11 cellular contexts compared by ENCODE assay signal in the genomic region with DNA sequence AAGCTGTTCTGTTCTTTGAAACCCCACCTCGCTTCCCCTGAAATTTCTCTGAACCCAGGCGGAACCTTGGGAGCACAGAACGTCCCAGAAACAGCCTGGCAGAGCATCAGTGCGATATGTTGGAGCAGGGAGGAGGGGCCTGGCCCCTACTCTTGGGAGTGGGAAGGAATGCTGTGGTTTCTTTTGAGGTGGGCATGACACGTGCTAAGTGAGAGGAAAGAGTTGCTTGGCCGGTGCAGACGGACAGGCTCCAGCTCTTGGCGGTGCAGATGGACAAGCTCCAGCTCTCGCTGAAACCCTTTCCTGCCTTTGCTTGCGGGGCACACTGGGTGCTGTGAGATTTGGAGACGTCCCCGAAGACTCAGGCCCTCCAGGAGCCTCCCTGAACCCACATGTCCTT. TPM values are rescaled to one million over a fixed set of nuclear protein-coding genes. Genes with fewer than 3 reads are reported as not detected.
A peak's percentile ranks its signal among the peaks of the same experiment; 100 is the strongest.
DNase-seq lines count a peak whose midpoint lies in the region; ATAC-seq and TF ChIP-seq lines count a peak whose summit lies in the region.
"Had no signal": no experiment of that assay in that cellular context is flagged by ENCODE, and none has a peak within 500 bp of the region (broad histone marks: within the 10 kb centered on the region; RNA-seq: fewer than 3 reads in every experiment).

No MANE protein-coding gene starts in this region.

- no peak overlapping the region for H2AFZ ChIP-seq in mammary epithelial cell (ENCODE audit: low read depth, low read length)

- DNase-seq in M059J (ENCODE audit: low read depth) = peak; percentile 40
- DNase-seq in mammary epithelial cell = no peak
- peak; percentile 59 for DNase-seq in iris pigment epithelial cell (ENCODE audit: low read depth)
- no peak for DNase-seq in suprapubic skin (ENCODE audit: low spot score in 2 of 2)
- no peak for DNase-seq in hippocampal formation (lab: John Stamatoyannopoulos, UW)
- no peak for DNase-seq in GM19240 (ENCODE audit: insufficient read length, low spot score)
- DNase-seq: DND-41, NCI-H1092 had no signal

- H3K9me3 ChIP-seq in mammary epithelial cell (replicated peaks; ENCODE audit: insufficient read depth, low read length) (no peaks in the 10 kb centered on the region), suprapubic skin (no peaks in the 10 kb centered on the region)

- H3K4me2 ChIP-seq in mammary epithelial cell (ENCODE audit: insufficient read depth, low read depth, low read length) = peak overlapping the region; percentile 16

- no TSS peak for BruUV-seq in mammary epithelial cell (replicated peaks; lab: Mats Ljungman, UMichigan)

- CTCF ChIA-PET in mammary epithelial cell (lab: Charles Lee; ENCODE audit: low non-redundant PET) = no interaction called here

- H3K4me3 ChIP-seq in mammary epithelial cell (replicated peaks in 1 of 3; ENCODE audit: insufficient read depth in 1 of 3, low read depth in 2 of 3, low read length in 3 of 3) = no peak overlapping the region
- H3K4me3 ChIP-seq in suprapubic skin = no peak overlapping the region

- H3K4me1 ChIP-seq in mammary epithelial cell (ENCODE audit: insufficient read depth, low read length) = peaks cover 34% of the 10 kb centered on the region
- peaks cover 43% of the 10 kb centered on the region for H3K4me1 ChIP-seq in suprapubic skin

- peak overlapping the region; percentile 0 for H3K27ac ChIP-seq in mammary epithelial cell (ENCODE audit: insufficient read depth, low read depth, low read length)
- H3K27ac ChIP-seq in suprapubic skin = peak overlapping the region; percentile 73
- H3K27ac ChIP-seq: HL-60 had no signal

- in situ Hi-C loops in mammary epithelial cell (cut with MboI; ENCODE audit: low sequenced_read_pairs in 2 of 2) = loop anchor here in 1 of 2 donors (5.0 kb wide), 1 partner anchor 32 kb away; no protein-coding TSS in a partner anchor

- TF ChIP-seq EP300 in suprapubic skin (IDR thresholded peaks at IDR 0.05) = no peak

- intact Hi-C loops in mammary epithelial cell (cut with micrococcal nuclease) = no loop called here

- no peak for TF ChIP-seq POLR2A in suprapubic skin (IDR thresholded peaks at IDR 0.05)

- ATAC-seq in HG02798 (IDR thresholded peaks at IDR 0.05; ENCODE audit: poor library complexity, unreplicated experiment) (no peak), GM18519 (IDR thresholded peaks at IDR 0.05; ENCODE audit: low FRiP score, unreplicated experiment) (no peak)

- H3K27me3 ChIP-seq in mammary epithelial cell (ENCODE audit: insufficient read depth, low read length) (no peaks in the 10 kb centered on the region), suprapubic skin (no peaks in the 10 kb centered on the region)

- H4K20me1 ChIP-seq in mammary epithelial cell (ENCODE audit: insufficient read depth, low read length) = peaks cover 2% of the 10 kb centered on the region

- WGBS in mammary epithelial cell (ENCODE audit: low coverage, missing lambda C conversion rate) = 34% methylated on average over 9 of the region's 12 CpGs
- 65% methylated on average over 12 of the region's 12 CpGs for WGBS in suprapubic skin

- dilution Hi-C loops in mammary epithelial cell (cut with HindIII; ENCODE audit: low sequenced_read_pairs) = loop anchor here (5.0 kb wide), 1 partner anchor 37 kb away; no protein-coding TSS in a partner anchor

- peaks cover 79% of the 10 kb centered on the region for H3K79me2 ChIP-seq in mammary epithelial cell (ENCODE audit: insufficient read depth, low read length)

- TF ChIP-seq CTCF in mammary epithelial cell (conservative IDR thresholded peaks at IDR 0.05 in 1 of 2, IDR thresholded peaks at IDR 0.05 in 1 of 2; ENCODE audit: extremely low read depth in 1 of 2, insufficient read depth in 1 of 2, low read depth in 1 of 2, low read length in 2 of 2) = no peak
- no peak for TF ChIP-seq CTCF in suprapubic skin (IDR thresholded peaks at IDR 0.05)

- H3K9ac ChIP-seq in mammary epithelial cell (ENCODE audit: insufficient read depth, low read length) = no peak overlapping the region

- H3K36me3 ChIP-seq in mammary epithelial cell (ENCODE audit: insufficient read depth, low read length) = no peaks in the 10 kb centered on the region
- H3K36me3 ChIP-seq in suprapubic skin = peaks cover 24% of the 10 kb centered on the region

RNA-seq across cellular contexts. Expression of a gene that starts 15.9 kb away (rescaled TPM):
- 138 and 149 TPM in 2 replicates for total RNA-seq in M059J (2014; rRNA removed; shearing (Covaris generic))
- total RNA-seq in mammary epithelial cell (100 to 1,000 TPM in 1 of 2 donors, 10 to 100 TPM in 1; 51.5 to 152 TPM), suprapubic skin (10 to 100 TPM; 45.0 to 66.0 (median 57.4) TPM)
- polyA plus RNA-seq in mammary epithelial cell = 217 TPM
- 129 TPM for polyA minus RNA-seq in mammary epithelial cell

RNA-seq across cellular contexts. Expression of a gene that starts 41.3 kb away (rescaled TPM):
- 29.6 and 35.7 TPM in 2 replicates for total RNA-seq in M059J (2014; rRNA removed; shearing (Covaris generic))
- 10 to 100 TPM; 10.7 to 78.9 TPM for total RNA-seq in mammary epithelial cell
- 148 TPM for polyA plus RNA-seq in mammary epithelial cell
- 31.7 TPM for polyA minus RNA-seq in mammary epithelial cell
- 10 to 100 TPM; 17.5 to 39.9 (median 27.9) TPM for total RNA-seq in suprapubic skin

RNA-seq across cellular contexts. Expression of a gene that starts 54.5 kb away (rescaled TPM):
- 29.8 and 34.6 TPM in 2 replicates for total RNA-seq in M059J (2014; rRNA removed; shearing (Covaris generic))
- 10 to 100 TPM; 20.7 to 40.8 TPM for total RNA-seq in mammary epithelial cell
- 21.9 TPM for polyA plus RNA-seq in mammary epithelial cell
- polyA minus RNA-seq in mammary epithelial cell = 134 TPM
- 10 to 100 TPM; 22.5 to 34.6 (median 28.4) TPM for total RNA-seq in suprapubic skin

Comparison
In these comparisons a context has a peak if more than half of its experiments do, and no peak if none do; other contexts are left out.
1. DNase-seq: peak in M059J (single experiment) and iris pigment epithelial cell (single experiment); none in mammary epithelial cell (single experiment), suprapubic skin (0 of 2), hippocampal formation (0 of 2) and GM19240 (single experiment).